ENCODE assay signal across 1 cellular context in genomic region chr16:88426018-88426417, GRCh38.
TF ChIP-seq lines count a peak whose summit lies in the region.

No MANE protein-coding gene starts in this region.

TF ChIP-seq in K562, 482 proteins besides CTCF, POLR2A, EP300 and RAD21:
- no peak for TF ChIP-seq HDAC2 (IDR thresholded peaks at IDR 0.05)
- peak; percentile 47 for TF ChIP-seq ZFP36 (IDR thresholded peaks at IDR 0.05; ENCODE audit: low read depth, low read length, partially characterized antibody)
- no peak for TF ChIP-seq SUPT5H (IDR thresholded peaks at IDR 0.05)
